20 cellular contexts compared by ENCODE assay signal in the genomic region with DNA sequence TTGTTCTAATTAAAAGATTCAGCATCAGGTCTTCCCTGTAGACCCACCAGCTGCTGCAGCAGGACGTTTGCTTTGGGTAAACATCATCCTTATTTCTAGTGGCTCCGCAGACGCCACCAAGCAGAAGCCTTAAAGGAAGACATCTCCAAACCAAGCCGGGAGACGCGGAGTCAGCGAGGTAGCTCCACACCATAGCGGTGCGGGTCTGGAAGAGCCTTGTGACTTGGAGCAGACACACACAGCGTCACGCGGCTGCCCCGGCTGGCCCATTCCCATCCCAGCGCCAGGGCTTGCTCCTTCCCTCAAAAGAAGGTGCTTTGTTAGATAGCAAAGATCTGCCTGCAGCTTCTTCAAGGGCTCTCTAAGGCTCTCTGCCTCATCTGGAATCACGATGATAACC.
"Had no signal": no experiment of that assay in that cellular context is flagged by ENCODE, and none has a peak within 500 bp of the region (broad histone marks: within the 10 kb centered on the region; RNA-seq: fewer than 3 reads in every experiment).

No MANE protein-coding gene starts in this region.

- H3K9me3 ChIP-seq: MG63, SK-N-SH had no signal

- H3K9ac ChIP-seq: SK-N-SH had no signal

- H3K27me3 ChIP-seq: MG63 had no signal

- H3K4me3 ChIP-seq: MG63 had no signal

- H3K4me2 ChIP-seq: SK-N-SH had no signal

- DNase-seq: IMR-90, Karpas-422, KG1, MG63, NCI-H1092, NCI-H1105 treated with DMSO at 0.1 percent for 48 hours, NCI-H1417 treated with DMSO at 0.1 percent for 48 hours, NCI-H146, NCI-H1694 treated with DMSO at 0.1 percent for 48 hours, NCI-H1930, NCI-H2081, NCI-H2107, NCI-H2227 treated with DMSO at 0.1 percent for 48 hours, NCI-H524, NCI-H69, NCI-H774, RPMI8226, SHP77, SK-N-SH had no signal

- ATAC-seq: HepG2 had no signal

- H3K36me3 ChIP-seq: MG63 had no signal
